19 cellular contexts compared by ENCODE assay signal in the genomic region with DNA sequence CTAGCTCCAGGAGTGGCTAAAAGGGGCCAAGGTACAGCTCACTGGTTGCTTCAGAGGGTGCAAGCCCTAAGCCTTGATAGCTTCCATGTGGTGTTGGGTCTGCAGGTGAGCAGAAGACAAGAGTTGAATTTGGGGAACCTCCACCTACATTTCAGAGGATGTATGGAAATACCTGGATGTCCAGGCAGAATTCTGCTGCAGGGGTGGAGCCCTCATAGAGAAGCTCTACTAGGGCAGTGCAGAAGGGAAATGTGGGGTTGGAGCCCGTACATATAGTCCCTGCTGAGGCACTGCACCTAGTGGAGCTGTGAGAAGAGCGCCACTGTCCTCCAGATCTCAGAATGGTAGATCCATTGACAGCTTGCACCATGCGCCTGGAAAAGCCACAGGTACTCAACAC. TPM values are rescaled to one million over a fixed set of nuclear protein-coding genes. Genes with fewer than 3 reads are reported as not detected.
DNase-seq lines count a peak whose midpoint lies in the region; ATAC-seq, FAIRE-seq and TF ChIP-seq lines count a peak whose summit lies in the region.
"Had no signal": no experiment of that assay in that cellular context is flagged by ENCODE, and none has a peak within 500 bp of the region (broad histone marks: within the 10 kb centered on the region; RNA-seq: fewer than 3 reads in every experiment).

No MANE protein-coding gene starts in this region.

- RAD21 ChIA-PET in HCT116 (lab: Charles Lee; ENCODE audit: low non-redundant PET in 1 of 2, low total read pairs in 2 of 2, uncharacterized antibody in 2 of 2, unreplicated experiment in 2 of 2): no interaction called here

- H3K79me2 ChIP-seq in HCT116 (ENCODE audit: insufficient read depth, low read length): peaks cover 39% of the 10 kb centered on the region

- H3K27ac ChIP-seq in A549 (no peak overlapping the region), HCT116 (ENCODE audit: low read depth, low read length) (no peak overlapping the region), SJCRH30 (no peak overlapping the region)
- H3K27ac ChIP-seq: 22Rv1 had no signal

- H3K9me3 ChIP-seq in A549: peaks cover 19% of the 10 kb centered on the region
- H3K9me3 ChIP-seq in HCT116 (ENCODE audit: control insufficient read depth in 1 of 2, insufficient read depth in 1 of 2, low read depth in 1 of 2, low read length in 2 of 2): peaks cover 6% of the 10 kb centered on the region in 2 experiments; a peak in 3 of 4 replicates
- peaks cover 25% of the 10 kb centered on the region for H3K9me3 ChIP-seq in SJCRH30 (replicated peaks)

- no peaks in the 10 kb centered on the region for H3K9me2 ChIP-seq in HCT116 (ENCODE audit: insufficient read depth)

- CTCF ChIA-PET in A549 (lab: Yijun Ruan, JAX) (interaction anchor here (0.6 to 1.4 kb wide), 2 partner anchors 11 to 78 kb away, joined by 3 read pairs; no protein-coding TSS in a partner anchor), HCT116 (lab: Charles Lee) (no interaction called here)

- no peak overlapping the region for H2AFZ ChIP-seq in HCT116 (ENCODE audit: low read depth, low read length, poor library complexity, severe bottlenecking)

- no peak for TF ChIP-seq EP300 in A549 (IDR thresholded peaks at IDR 0.05)

- BruUV-seq in HCT116 (replicated peaks; lab: Mats Ljungman, UMichigan): no TSS peak

- intact Hi-C loops in HCT116 (cut with micrococcal nuclease): no loop called here

- no peaks in the 10 kb centered on the region for H4K20me1 ChIP-seq in HCT116 (ENCODE audit: insufficient read depth)

- H3K4me3 ChIP-seq in A549 (no peak overlapping the region), HCT116 (replicated peaks in 1 of 2; ENCODE audit: low read depth in 1 of 2, low read length in 2 of 2) (no peak overlapping the region), SJCRH30 (no peak overlapping the region)

- TF ChIP-seq CTCF in A549 (IDR thresholded peaks at IDR 0.05): no peak
- TF ChIP-seq CTCF in HCT116 (IDR thresholded peaks at IDR 0.05 in 2 of 3, conservative IDR thresholded peaks at IDR 0.05 in 1 of 3; ENCODE audit: borderline replicate concordance in 1 of 3, insufficient read depth in 1 of 3, low read depth in 2 of 3, low read length in 2 of 3): no peak

- no peak for FAIRE-seq in A549 (lab: Jason Lieb, UNC)
- FAIRE-seq: H1 had no signal

- TF ChIP-seq POLR2A in A549 (IDR thresholded peaks at IDR 0.05; ENCODE audit: low read length): no peak
- TF ChIP-seq POLR2A in HCT116 (IDR thresholded peaks at IDR 0.05; ENCODE audit: borderline replicate concordance, extremely low read depth, insufficient read depth, insufficient read length): no peak

- TF ChIP-seq RAD21 in A549 (conservative IDR thresholded peaks at IDR 0.05 in 1 of 2, IDR thresholded peaks at IDR 0.05 in 1 of 2) (no peak), HCT116 (IDR thresholded peaks at IDR 0.05; ENCODE audit: low read depth) (no peak)

- H3K9ac ChIP-seq in HCT116 (ENCODE audit: low read length): no peak overlapping the region

- H3K36me3 ChIP-seq in HCT116 (ENCODE audit: control insufficient read depth in 1 of 2, insufficient read depth in 2 of 2, low read length in 2 of 2) (peaks cover 0 to 20% of the 10 kb centered on the region in 2 experiments; a peak in 2 of 4 replicates), SJCRH30 (peaks cover 44% of the 10 kb centered on the region)

- POLR2A ChIA-PET in A549 (lab: Yijun Ruan, JAX): no interaction called here
- POLR2A ChIA-PET in HCT116 (lab: Charles Lee): no interaction called here

- no peak overlapping the region for H3K4me2 ChIP-seq in A549
- no peak overlapping the region for H3K4me2 ChIP-seq in HCT116 (ENCODE audit: low read length)

- 94% methylated on average over 3 of the region's 3 CpGs for WGBS in A549 (ENCODE audit: missing lambda C conversion rate)

- peaks cover 21% of the 10 kb centered on the region; the same call in 2 of the 3 replicates for H3K4me1 ChIP-seq in A549
- H3K4me1 ChIP-seq in HCT116 (ENCODE audit: control insufficient read depth in 1 of 2, insufficient read depth in 2 of 2, low read length in 2 of 2): no peaks in the 10 kb centered on the region
- no peaks in the 10 kb centered on the region for H3K4me1 ChIP-seq in SJCRH30

- DNase-seq in DMS 273 (lab: John Stamatoyannopoulos, UW; ENCODE audit: unreplicated experiment): peak; percentile 29
- no peak for DNase-seq in DMS 273 treated with DMSO at 0.1 percent for 48 hours (lab: John Stamatoyannopoulos, UW)
- DNase-seq in A549 (ENCODE audit: low read depth in 1 of 2, low spot score in 1 of 2): peak in 1 of 2 experiments; percentile 29
- no peak for DNase-seq in HCT116 (ENCODE audit: low read depth, low spot score)
- peak; percentile 18 to 25 for DNase-seq in SJCRH30
- no peak for DNase-seq in activated CD4-positive, alpha-beta T cell treated with anti-CD3 and anti-CD28 coated beads, Interleukin-2, amount 50 U/mL, for 48 hours
- DNase-seq in anterior cingulate cortex (lab: John Stamatoyannopoulos, UW): no peak
- DNase-seq in cerebellum (ENCODE audit: low spot score): no peak
- DNase-seq: CD4-positive, alpha-beta T cell; KG1; MV-4-11; NCI-H1436; NCI-H1930; NCI-H446 treated with DMSO at 0.1 percent for 48 hours; PC-3; RPMI8226; SIG-M5 had no signal

- no peaks in the 10 kb centered on the region for H3K27me3 ChIP-seq in HCT116 (ENCODE audit: insufficient read depth, low read length)
- H3K27me3 ChIP-seq in SJCRH30: no peaks in the 10 kb centered on the region

- ATAC-seq in A549: no peak; a peak in 1 of 6 replicates
- ATAC-seq in HCT116: no peak
- ATAC-seq: PC-3 had no signal

TF ChIP-seq in A549, 52 proteins besides CTCF, POLR2A, EP300 and RAD21:
- TF ChIP-seq REST (IDR thresholded peaks at IDR 0.05) (no peak), ZFP36 (IDR thresholded peaks at IDR 0.05; ENCODE audit: borderline replicate concordance, partially characterized antibody) (peak; percentile 31)
TF ChIP-seq in A549: peak in this region for 1.

TF ChIP-seq in HCT116, 20 proteins besides CTCF, POLR2A, EP300 and RAD21:
- no peak for TF ChIP-seq EGR1 (IDR thresholded peaks at IDR 0.05; ENCODE audit: low read depth)
- TF ChIP-seq CBX3 (IDR thresholded peaks at IDR 0.05; ENCODE audit: low read depth): peak; percentile 50; the same call in 1 of the 2 replicates

RNA-seq across cellular contexts. Expression of gene PTBP3, which starts 49.6 kb away (rescaled TPM):
- polyA plus RNA-seq in A549 (2011; rRNA removed): 105 and 127 TPM in 2 replicates
- 15.0 and 23.1 TPM in 2 replicates for polyA plus RNA-seq in A549 (2012; cell fraction: cytosol; rRNA removed)
- polyA plus RNA-seq in A549 (2012; cell fraction: nucleus; rRNA removed): 19.0 and 21.9 TPM in 2 replicates
- polyA plus RNA-seq in A549 (2017; fragmentation: RNase III; extraction: RNeasy Plus Mini Kit Qiagen cat#74134 plus additional on column Dnase treatment): 40.0 to 55.7 TPM (median 49.9 TPM) in 3 replicates
- polyA minus RNA-seq in A549 (2011; rRNA and poly(A)+ RNA removed): 210 and 235 TPM in 2 replicates
- 102 TPM for total RNA-seq in HCT116 (2021; ENCODE audit: unreplicated experiment)
- polyA plus RNA-seq in HCT116 (2012): 13.7 and 16.4 TPM in 2 replicates
- total RNA-seq in SJCRH30 (2014; rRNA removed; shearing (Covaris generic)): 65.7 and 73.0 TPM in 2 replicates
- 58.9 TPM for total RNA-seq in cerebellum

Comparison
In these comparisons a context has a peak if more than half of its experiments do, and no peak if none do; other contexts are left out.
1. DNase-seq: peak in DMS 273 (single experiment) and SJCRH30 (2 of 2); none in DMS 273 treated with DMSO at 0.1 percent for 48 hours (single experiment), HCT116 (single experiment), activated CD4-positive, alpha-beta T cell treated with anti-CD3 and anti-CD28 coated beads, Interleukin-2, amount 50 U/mL, for 48 hours (0 of 2), anterior cingulate cortex (0 of 58) and cerebellum (single experiment).